ENCODE assay signal across 13 cellular contexts in the genomic region with DNA sequence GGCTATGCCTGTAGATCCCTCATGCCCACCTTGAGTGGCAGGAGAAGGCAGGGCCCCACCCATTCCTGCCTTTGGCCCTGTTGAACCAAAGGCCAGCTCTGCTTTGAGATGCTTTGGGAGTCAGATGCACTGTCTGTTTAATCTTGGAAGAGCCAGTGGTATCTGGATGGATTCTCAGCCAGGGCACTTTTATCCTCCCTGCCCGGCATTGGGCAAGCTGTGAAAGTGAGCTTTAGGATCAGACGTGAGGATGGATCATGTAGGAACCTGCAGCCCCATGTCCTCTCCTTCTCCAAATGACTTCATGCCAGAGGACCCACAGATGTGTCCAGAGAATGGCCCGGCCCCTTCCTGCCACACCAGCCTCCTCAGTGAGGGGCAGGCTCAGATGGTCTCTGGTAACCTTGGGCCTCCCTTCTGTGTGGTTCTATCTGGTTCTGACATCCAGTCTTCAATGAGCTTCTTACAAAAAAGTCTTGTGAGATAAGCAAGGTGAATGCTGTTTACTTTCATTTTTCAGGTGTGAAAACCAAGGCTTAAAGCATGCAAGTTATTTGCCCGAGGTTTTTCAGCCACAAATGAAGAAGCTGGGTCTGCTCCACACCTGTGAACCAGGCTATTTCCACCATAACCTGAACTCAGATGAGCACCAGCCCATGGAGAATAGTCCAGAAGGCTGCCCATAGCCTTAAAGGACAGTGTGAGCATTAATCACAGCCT.
"Had no signal": no experiment of that assay in that cellular context is flagged by ENCODE, and none has a peak within 500 bp of the region (broad histone marks: within the 10 kb centered on the region; RNA-seq: fewer than 3 reads in every experiment).

No MANE protein-coding gene starts in this region.

- H3K4me1 ChIP-seq: esophagus squamous epithelium, heart left ventricle had no signal

- ATAC-seq: activated CD4-positive, CD25-positive, alpha-beta regulatory T cell treated with anti-CD3 and anti-CD28 coated beads, Interleukin-2, amount 50 U/mL, for 24 hours; heart left ventricle; left lobe of liver had no signal

- H3K36me3 ChIP-seq: esophagus squamous epithelium, heart left ventricle, ovary had no signal

- FAIRE-seq: endometrium, urothelium cell line had no signal

- H3K27ac ChIP-seq: dorsolateral prefrontal cortex, esophagus squamous epithelium, heart left ventricle, ovary had no signal

- H3K9me3 ChIP-seq: esophagus squamous epithelium, heart left ventricle, ovary had no signal

- H3K4me3 ChIP-seq: dorsolateral prefrontal cortex, esophagus squamous epithelium, heart left ventricle, ovary had no signal

- DNase-seq: activated gamma-delta T cell treated with Interleukin-2 at 50 U/mL for 16 hours; activated naive CD8-positive, alpha-beta T cell treated with anti-CD3 and anti-CD28 coated beads for 36 hours; activated T-cell treated with anti-CD3 and anti-CD28 coated beads, Interleukin-2, amount 50 U/mL, for 24 hours; dorsolateral prefrontal cortex; esophagus squamous epithelium; heart left ventricle; mesendoderm; ovary; stimulated activated CD4-positive, alpha-beta T cell treated with anti-CD3 and anti-CD28 coated beads, Interleukin-4, amount 100 ng/mL, for 4 hours had no signal

- H3K27me3 ChIP-seq: dorsolateral prefrontal cortex, esophagus squamous epithelium, heart left ventricle, ovary had no signal
